Comparison of ENCODE assay signal across 18 cellular contexts in the genomic region with DNA sequence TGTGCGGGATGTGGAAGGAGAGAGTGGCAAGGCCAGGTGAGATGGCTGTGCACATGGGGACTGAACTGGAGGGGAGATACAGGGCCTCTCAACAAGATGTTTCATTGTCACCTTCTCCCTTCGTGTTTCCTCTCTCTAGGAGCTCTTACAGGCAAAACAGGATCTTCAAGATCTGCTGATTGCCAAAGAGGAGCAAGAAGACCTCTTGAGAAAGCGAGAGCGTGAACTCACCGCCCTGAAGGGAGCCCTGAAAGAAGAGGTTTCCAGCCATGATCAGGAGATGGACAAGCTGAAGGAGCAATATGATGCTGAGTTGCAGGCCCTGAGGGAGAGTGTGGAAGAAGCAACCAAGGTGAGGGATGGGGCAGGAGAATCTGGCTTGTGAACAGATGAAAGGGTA.
"Had no signal": no experiment of that assay in that cellular context is flagged by ENCODE, and none has a peak within 500 bp of the region (broad histone marks: within the 10 kb centered on the region; RNA-seq: fewer than 3 reads in every experiment).

No MANE protein-coding gene starts in this region.

- ATAC-seq: heart left ventricle had no signal

- H3K27ac Mint-ChIP-seq: endodermal cell, naive B cell, nephron progenitor cell had no signal

- H3K36me3 Mint-ChIP-seq: naive B cell had no signal

- DNase-seq: effector CD4-positive, alpha-beta T cell; endodermal cell; foreskin melanocyte; heart left ventricle; mesendoderm; naive B cell; nephron progenitor cell; sigmoid colon; stimulated activated CD4-positive, alpha-beta T cell treated with anti-CD3 and anti-CD28 coated beads, Interleukin-2, amount 100 ng/mL, for 24 hours; stimulated activated CD4-positive, alpha-beta T cell treated with anti-CD3 and anti-CD28 coated beads, Interleukin-4, amount 100 ng/mL, for 4 hours; stimulated activated naive CD4-positive, alpha-beta T cell; stomach; substantia nigra had no signal

- H3K27me3 Mint-ChIP-seq: naive B cell had no signal

- FAIRE-seq: endothelial cell of umbilical vein had no signal

- H3K4me3 ChIP-seq: coronary artery, heart left ventricle, sigmoid colon, skin epidermis, stomach, thoracic aorta had no signal

- H3K27ac ChIP-seq: coronary artery, heart left ventricle, neutrophil, sigmoid colon, stomach, thoracic aorta had no signal

- H3K36me3 ChIP-seq: neutrophil, sigmoid colon, thoracic aorta had no signal

- H3K4me1 Mint-ChIP-seq: endodermal cell, naive B cell, nephron progenitor cell had no signal

- H3K9me3 Mint-ChIP-seq: endodermal cell, naive B cell, nephron progenitor cell had no signal

- H3K4me3 Mint-ChIP-seq: endodermal cell, naive B cell, nephron progenitor cell had no signal

- H3K27me3 ChIP-seq: heart left ventricle, neutrophil, sigmoid colon, stomach had no signal

- H3K9me3 ChIP-seq: heart left ventricle, neutrophil, sigmoid colon, stomach, thoracic aorta had no signal

- H3K4me1 ChIP-seq: sigmoid colon had no signal
